ENCODE assay signal across 15 cellular contexts in genomic region chr20:61884571-61885389, GRCh38.
DNase-seq lines count a peak whose midpoint lies in the region; ATAC-seq, FAIRE-seq and TF ChIP-seq lines count a peak whose summit lies in the region.
"Had no signal": no experiment of that assay in that cellular context is flagged by ENCODE, and none has a peak within 500 bp of the region (broad histone marks: within the 10 kb centered on the region; RNA-seq: fewer than 3 reads in every experiment).

No MANE protein-coding gene starts in this region.

- intact Hi-C loops in HepG2 (cut with micrococcal nuclease; ENCODE audit: unreplicated experiment): loop anchor here (5.0 kb wide), 1 partner anchor 162 kb away; no protein-coding TSS in a partner anchor
- intact Hi-C loops in right lobe of liver (cut with DNase I): no loop called here
- intact Hi-C loops in K562 (cut with micrococcal nuclease): no loop called here

- H3K4me3 ChIP-seq in HepG2 (replicated peaks in 1 of 3; ENCODE audit: insufficient read depth in 1 of 3, low read depth in 2 of 3, low read length in 3 of 3) (no peak overlapping the region), right lobe of liver (no peak overlapping the region), NB4 (ENCODE audit: low read depth, low read length) (no peak overlapping the region), K562 (no peak overlapping the region)

- H3K9me3 ChIP-seq in HepG2 (ENCODE audit: low read length) (no peaks in the 10 kb centered on the region), right lobe of liver (no peaks in the 10 kb centered on the region), K562 (replicated peaks; ENCODE audit: control insufficient read depth, insufficient read depth, low read depth, low read length) (no peaks in the 10 kb centered on the region)

- H2AFZ ChIP-seq in HepG2 (ENCODE audit: low read length) (no peak overlapping the region), K562 (ENCODE audit: low read depth, low read length) (no peak overlapping the region)

- CTCF ChIA-PET in HepG2 (lab: Yijun Ruan, JAX; ENCODE audit: low intra/inter-chr PET ratio, low total read pairs): no interaction called here
- CTCF ChIA-PET in K562 (lab: Yijun Ruan, JAX; ENCODE audit: low intra/inter-chr PET ratio): no interaction called here

- H3K9me1 ChIP-seq in K562 (ENCODE audit: control insufficient read depth, insufficient read depth, low read length): no peaks in the 10 kb centered on the region

- ATAC-seq in HepG2 (peak; percentile 64), right lobe of liver (no peak), K562 (peak; percentile 75), HG02642 (IDR thresholded peaks at IDR 0.05; ENCODE audit: poor library complexity, unreplicated experiment) (no peak), HG02840 (IDR thresholded peaks at IDR 0.05; ENCODE audit: low FRiP score, unreplicated experiment) (no peak), GM21825 (IDR thresholded peaks at IDR 0.05; ENCODE audit: unreplicated experiment) (no peak)
- ATAC-seq: CD8-positive, alpha-beta T cell had no signal

- peak; percentile 52 for FAIRE-seq in HepG2 (lab: Jason Lieb, UNC)
- no peak for FAIRE-seq in K562 (lab: Jason Lieb, UNC)
- FAIRE-seq: A204.1, D721Med, GM12892 had no signal

- TF ChIP-seq CTCF in HepG2 (CRISPR knock-in tag; IDR thresholded peaks at IDR 0.05): peak; percentile 65
- no peak for TF ChIP-seq CTCF in right lobe of liver (IDR thresholded peaks at IDR 0.05)
- no peak for TF ChIP-seq CTCF in NB4 (IDR thresholded peaks at IDR 0.05; ENCODE audit: low read depth, low read length)
- peak in 1 of 3 experiments; percentile 22; a peak in 1 of 6 replicates for TF ChIP-seq CTCF in K562 (IDR thresholded peaks at IDR 0.05 in 2 of 3, conservative IDR thresholded peaks at IDR 0.05 in 1 of 3; ENCODE audit: insufficient read depth in 2 of 3, low read depth in 1 of 3, low read length in 3 of 3)

- DNase-seq in HepG2 (ENCODE audit: low spot score): peak; percentile 36
- DNase-seq in right lobe of liver: no peak
- DNase-seq in NB4 (ENCODE audit: low read depth): peak; percentile 27
- DNase-seq in K562 (ENCODE audit: extremely low read depth in 1 of 4, low spot score in 3 of 4): peak in 1 of 4 experiments; percentile 25
- DNase-seq: CD8-positive, alpha-beta T cell; COR-L47; DMS153; DND-41; GDM1 had no signal

- H3K4me2 ChIP-seq in HepG2 (ENCODE audit: low read depth, low read length) (no peak overlapping the region), K562 (ENCODE audit: insufficient read depth, low read length) (no peak overlapping the region)

- H3K4me1 ChIP-seq in HepG2 (ENCODE audit: insufficient read depth, low read length) (no peaks in the 10 kb centered on the region), right lobe of liver (no peaks in the 10 kb centered on the region), K562 (replicated peaks in 1 of 2; ENCODE audit: control insufficient read depth in 2 of 2, insufficient read depth in 2 of 2, low read length in 2 of 2) (peaks cover 0 to 12% of the 10 kb centered on the region in 2 experiments; a peak in 2 of 5 replicates)

- H3K36me3 ChIP-seq in HepG2 (replicated peaks in 1 of 2; ENCODE audit: control insufficient read depth in 1 of 2, insufficient read depth in 2 of 2, low read length in 2 of 2) (no peaks in the 10 kb centered on the region), right lobe of liver (no peaks in the 10 kb centered on the region), K562 (ENCODE audit: control insufficient read depth, insufficient read depth, low read length) (no peaks in the 10 kb centered on the region)

- POLR2A ChIA-PET in HepG2 (lab: Yijun Ruan, JAX): no interaction called here
- POLR2A ChIA-PET in K562 (lab: Yijun Ruan, JAX): interaction anchor here (1.0 to 1.9 kb wide), 2 partner anchors 9 to 19 kb away, joined by 3 to 4 read pairs; no protein-coding TSS in a partner anchor

- BruUV-seq in HepG2 (replicated peaks; lab: Mats Ljungman, UMichigan) (no TSS peak), K562 (replicated peaks; lab: Mats Ljungman, UMichigan) (no TSS peak)

- H3K27ac ChIP-seq in HepG2 (ENCODE audit: extremely low read length, insufficient read depth, low read length) (no peak overlapping the region), right lobe of liver (no peak overlapping the region), K562 (ENCODE audit: extremely low read depth, low read depth, low read length) (no peak overlapping the region)

- no peak for TF ChIP-seq RAD21 in HepG2 (CRISPR knock-in tag; IDR thresholded peaks at IDR 0.05)
- TF ChIP-seq RAD21 in K562 (CRISPR knock-in tag; conservative IDR thresholded peaks at IDR 0.05 in 1 of 2, IDR thresholded peaks at IDR 0.05 in 1 of 2): 0 out of 4 replicates have a peak, but pooled peaks of 1 of the 2 experiments have one; percentile 11

- H3K27me3 ChIP-seq in HepG2 (ENCODE audit: control insufficient read depth in 1 of 2, insufficient read depth in 2 of 2, low read length in 2 of 2) (peaks cover 28 to 72% of the 10 kb centered on the region in 2 experiments), right lobe of liver (no peaks in the 10 kb centered on the region), K562 (ENCODE audit: control insufficient read depth in 2 of 2, insufficient read depth in 2 of 2, low read length in 2 of 2) (peaks cover 37 to 66% of the 10 kb centered on the region in 2 experiments)

- H3K79me2 ChIP-seq in HepG2 (ENCODE audit: insufficient read depth, low read length): no peaks in the 10 kb centered on the region
- H3K79me2 ChIP-seq in K562 (ENCODE audit: control insufficient read depth, insufficient read depth, low read length): no peaks in the 10 kb centered on the region

- TF ChIP-seq POLR2A in HepG2 (IDR thresholded peaks at IDR 0.05; ENCODE audit: insufficient read depth in 1 of 2, low read depth in 2 of 2, low read length in 2 of 2): no peak
- TF ChIP-seq POLR2A in right lobe of liver (IDR thresholded peaks at IDR 0.05): no peak
- TF ChIP-seq POLR2A in NB4 (IDR thresholded peaks at IDR 0.05; ENCODE audit: extremely low read depth, insufficient read length): no peak
- TF ChIP-seq POLR2A in K562 (conservative IDR thresholded peaks at IDR 0.05): no peak

- TF ChIP-seq EP300 in HepG2 (IDR thresholded peaks at IDR 0.05; ENCODE audit: low read depth in 2 of 2, low read length in 2 of 2): no peak
- no peak for TF ChIP-seq EP300 in HepG2 (CRISPR knock-in tag; IDR thresholded peaks at IDR 0.05; ENCODE audit: borderline replicate concordance)
- no peak for TF ChIP-seq EP300 in K562 (IDR thresholded peaks at IDR 0.05; ENCODE audit: low read length)

- no peak overlapping the region for H3K9ac ChIP-seq in HepG2 (ENCODE audit: insufficient read depth, low read depth, low read length)
- H3K9ac ChIP-seq in K562 (ENCODE audit: insufficient read depth in 1 of 2, low read depth in 2 of 2, low read length in 2 of 2): no peak overlapping the region; a peak in 1 of 4 replicates

- in situ Hi-C loops in HepG2 (cut with HindIII; ENCODE audit: extremely low pct_ligation_motif_present, low pct_unique_long_range_greater_than_20kb) (loop anchor here (10.0 to 25.0 kb wide), 2 partner anchors 1670 to 1822 kb away; no protein-coding TSS in a partner anchor), K562 (cut with MboI) (loop anchor here (25.0 kb wide), 1 partner anchor 1672 kb away; no protein-coding TSS in a partner anchor)

- H4K20me1 ChIP-seq in HepG2 (ENCODE audit: insufficient read depth, low read length): peaks cover 2% of the 10 kb centered on the region; the same call in 1 of the 2 replicates
- peaks cover 10% of the 10 kb centered on the region for H4K20me1 ChIP-seq in K562 (replicated peaks; ENCODE audit: control insufficient read depth, insufficient read depth, low read length)

- WGBS in HepG2 (ENCODE audit: low lambda C conversion rate): 4% methylated on average over 20 of the region's 25 CpGs
- 59% methylated on average over 6 of the region's 25 CpGs for WGBS in right lobe of liver (ENCODE audit: insufficient coverage, low coverage, low lambda C conversion rate, missing lambda C conversion rate)
- WGBS in K562 (ENCODE audit: insufficient coverage, low coverage, missing lambda C conversion rate): under 1% methylated on average over 25 of the region's 25 CpGs

TF ChIP-seq in HepG2, 621 proteins besides CTCF, POLR2A, EP300 and RAD21 (continues in another document):
- TF ChIP-seq PCBP1 (IDR thresholded peaks at IDR 0.05; ENCODE audit: borderline replicate concordance, low read depth, low read length): 0 out of 2 replicates have a peak, but pooled peaks have one; percentile 10
- no peak for TF ChIP-seq SAFB2 (CRISPR knock-in tag; IDR thresholded peaks at IDR 0.05; ENCODE audit: borderline replicate concordance, low read depth)
- TF ChIP-seq SMARCE1 (IDR thresholded peaks at IDR 0.05; ENCODE audit: borderline replicate concordance): no peak
- TF ChIP-seq NONO (IDR thresholded peaks at IDR 0.05): no peak
- 0 out of 2 replicates have a peak, but pooled peaks have one; percentile 27 for TF ChIP-seq NONO (CRISPR knock-in tag; conservative IDR thresholded peaks at IDR 0.05)
- TF ChIP-seq CEBPB (IDR thresholded peaks at IDR 0.05; ENCODE audit: borderline replicate concordance, low read depth, low read length): peak; percentile 66
- no peak for TF ChIP-seq MTA3 (CRISPR knock-in tag; IDR thresholded peaks at IDR 0.05)
- TF ChIP-seq STAG1 (CRISPR knock-in tag; IDR thresholded peaks at IDR 0.05): peak; percentile 53
- peak; percentile 19 for TF ChIP-seq HNRNPLL (IDR thresholded peaks at IDR 0.05; ENCODE audit: low read depth, low read length, poor library complexity, severe bottlenecking)
- peak; percentile 64 for TF ChIP-seq CEBPG (CRISPR knock-in tag; IDR thresholded peaks at IDR 0.05)
- TF ChIP-seq ZNF572 (CRISPR knock-in tag; IDR thresholded peaks at IDR 0.05): 0 out of 2 replicates have a peak, but pooled peaks have one; percentile 37

TF ChIP-seq in K562, 482 proteins besides CTCF, POLR2A, EP300 and RAD21:
- TF ChIP-seq MCM7 (IDR thresholded peaks at IDR 0.05) (no peak), CEBPB (tag; IDR thresholded peaks at IDR 0.05) (peak; percentile 51; the same call in 1 of the 2 replicates)

Comparison
In these comparisons a context has a peak if more than half of its experiments do, and no peak if none do; other contexts are left out.
1. ATAC-seq: peak in HepG2 (single experiment) and K562 (single experiment); none in right lobe of liver (0 of 4), HG02642 (single experiment), HG02840 (single experiment) and GM21825 (single experiment).
2. DNase-seq: peak in HepG2 (single experiment) and NB4 (single experiment); none in right lobe of liver (0 of 3).
3. Of the 241 proteins assayed by ChIP-seq in both HepG2 and K562: peak only in HepG2: CEBPG, HNRNPLL, PCBP1 and STAG1; only in K562: none; in both: CEBPB; in neither: 233; mixed calls (peak in some experiments, not most) for 3.